ENCODE assay signal across 15 cellular contexts in genomic region chr16:15509051-15509592, GRCh38.
DNase-seq lines count a peak whose midpoint lies in the region; ATAC-seq and TF ChIP-seq lines count a peak whose summit lies in the region.
"Had no signal": no experiment of that assay in that cellular context is flagged by ENCODE, and none has a peak within 500 bp of the region (broad histone marks: within the 10 kb centered on the region; RNA-seq: fewer than 3 reads in every experiment).

No MANE protein-coding gene starts in this region.

- H3K4me3 Mint-ChIP-seq in activated naive CD8-positive, alpha-beta T cell treated with anti-CD3 and anti-CD28 coated beads, Interleukin-2, amount 50 U/mL, for 24 hours = no peak overlapping the region
- H3K4me3 Mint-ChIP-seq in natural killer cell = no peak overlapping the region
- H3K4me3 Mint-ChIP-seq: activated naive CD8-positive, alpha-beta T cell; natural killer cell treated with Interleukin-12 subunit alpha and Interleukin-12 subunit beta and Interleukin-15 and Interleukin-18, amount 100 ng/mL, for 72 hours had no signal

- H3K27ac Mint-ChIP-seq in activated naive CD8-positive, alpha-beta T cell treated with anti-CD3 and anti-CD28 coated beads, Interleukin-2, amount 50 U/mL, for 24 hours = peak overlapping the region; percentile 86
- peak overlapping the region; percentile 5 to 19 for H3K27ac Mint-ChIP-seq in natural killer cell
- H3K27ac Mint-ChIP-seq: activated naive CD8-positive, alpha-beta T cell had no signal

- intact Hi-C loops in natural killer cell (cut with micrococcal nuclease) = no loop called here

- H3K9me3 Mint-ChIP-seq in activated naive CD8-positive, alpha-beta T cell treated with anti-CD3 and anti-CD28 coated beads, Interleukin-2, amount 50 U/mL, for 24 hours = no peaks in the 10 kb centered on the region
- H3K9me3 Mint-ChIP-seq in natural killer cell = no peaks in the 10 kb centered on the region
- H3K9me3 Mint-ChIP-seq: natural killer cell treated with Interleukin-12 subunit alpha and Interleukin-12 subunit beta and Interleukin-15 and Interleukin-18, amount 100 ng/mL, for 72 hours had no signal

- DNase-seq in ELF-1 (ENCODE audit: low read depth, low spot score) (peak; percentile 31), M059J (ENCODE audit: low read depth) (peak; percentile 15), natural killer cell (no peak), NCI-H2196 treated with DMSO at 0.1 percent for 48 hours (lab: John Stamatoyannopoulos, UW; ENCODE audit: unreplicated experiment) (no peak)
- DNase-seq in activated naive CD8-positive, alpha-beta T cell treated with anti-CD3 and anti-CD28 coated beads, Interleukin-2, amount 50 U/mL, for 24 hours = peak; percentile 23
- DNase-seq: Caco-2, gastrocnemius medialis, left cardiac atrium, NCI-H1105 treated with DMSO at 0.1 percent for 48 hours, NCI-H774, SIG-M5 had no signal

- ATAC-seq in activated naive CD8-positive, alpha-beta T cell treated with anti-CD3 and anti-CD28 coated beads, Interleukin-2, amount 50 U/mL, for 24 hours = peak; percentile 76
- ATAC-seq in natural killer cell (peak; percentile 22 to 59 (median 27)), GM21515 (IDR thresholded peaks at IDR 0.05; ENCODE audit: unreplicated experiment) (no peak), GM21528 (IDR thresholded peaks at IDR 0.05; ENCODE audit: low FRiP score, unreplicated experiment) (no peak)
- ATAC-seq: gastrocnemius medialis, left cardiac atrium had no signal

- TF ChIP-seq CTCF in natural killer cell (IDR thresholded peaks at IDR 0.05) = no peak

- H3K4me1 Mint-ChIP-seq in activated naive CD8-positive, alpha-beta T cell treated with anti-CD3 and anti-CD28 coated beads, Interleukin-2, amount 50 U/mL, for 24 hours = peaks cover 44% of the 10 kb centered on the region
- H3K4me1 Mint-ChIP-seq in natural killer cell = peaks cover 20 to 28% of the 10 kb centered on the region in 2 donors

- peaks cover 12% of the 10 kb centered on the region for H3K36me3 Mint-ChIP-seq in activated naive CD8-positive, alpha-beta T cell treated with anti-CD3 and anti-CD28 coated beads, Interleukin-2, amount 50 U/mL, for 24 hours (ENCODE audit: low read depth)
- H3K36me3 Mint-ChIP-seq in natural killer cell = no peaks in the 10 kb centered on the region
- H3K36me3 Mint-ChIP-seq: activated naive CD8-positive, alpha-beta T cell; natural killer cell treated with Interleukin-12 subunit alpha and Interleukin-12 subunit beta and Interleukin-15 and Interleukin-18, amount 100 ng/mL, for 72 hours had no signal

- H3K27me3 Mint-ChIP-seq in activated naive CD8-positive, alpha-beta T cell treated with anti-CD3 and anti-CD28 coated beads, Interleukin-2, amount 50 U/mL, for 24 hours = peaks cover 8% of the 10 kb centered on the region
- H3K27me3 Mint-ChIP-seq in natural killer cell (ENCODE audit: low read depth in 2 of 2) = peaks cover 0 to 3% of the 10 kb centered on the region in 2 donors
- H3K27me3 Mint-ChIP-seq: activated naive CD8-positive, alpha-beta T cell had no signal

Comparison
In these comparisons a context has a peak if more than half of its experiments do, and no peak if none do; other contexts are left out.
1. DNase-seq: peak in ELF-1 (single experiment), M059J (single experiment) and activated naive CD8-positive, alpha-beta T cell treated with anti-CD3 and anti-CD28 coated beads, Interleukin-2, amount 50 U/mL, for 24 hours (single experiment); none in natural killer cell (single experiment) and NCI-H2196 treated with DMSO at 0.1 percent for 48 hours (single experiment).
2. ATAC-seq: peak in activated naive CD8-positive, alpha-beta T cell treated with anti-CD3 and anti-CD28 coated beads, Interleukin-2, amount 50 U/mL, for 24 hours (single experiment) and natural killer cell (3 of 3); none in GM21515 (single experiment) and GM21528 (single experiment).